ENCODE assay signal across 1 cellular context in the genomic region with DNA sequence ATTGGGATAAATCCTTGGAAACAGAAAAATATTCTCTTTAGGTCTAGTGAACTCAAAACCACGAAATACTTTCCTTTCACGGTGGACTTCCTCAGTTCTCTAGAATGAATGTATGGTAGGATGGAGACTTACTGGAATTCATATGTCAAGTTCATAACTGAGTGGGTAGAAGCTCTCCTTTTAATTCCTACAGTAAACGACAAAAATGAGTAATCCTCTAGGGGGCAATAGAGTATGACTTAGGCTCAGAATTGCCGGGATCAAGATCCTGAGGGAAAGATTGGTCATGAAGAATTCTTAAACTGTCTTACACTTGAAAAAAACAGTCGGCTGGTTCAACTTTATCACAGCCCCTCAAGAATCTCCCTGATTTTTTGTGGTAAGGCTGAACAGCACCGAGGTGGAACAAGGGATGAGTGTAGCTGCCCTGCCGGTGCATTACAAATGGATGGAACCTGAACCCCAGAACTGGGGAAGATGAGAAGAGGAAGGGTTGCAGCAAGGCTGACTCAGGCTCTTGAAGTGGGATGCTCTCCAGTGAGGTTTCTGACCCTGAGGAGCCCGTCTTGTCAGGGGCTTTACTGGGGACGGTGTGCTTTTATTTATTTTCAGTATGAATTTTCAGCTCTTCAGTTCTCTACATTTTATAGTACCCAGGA.
TF ChIP-seq lines count a peak whose summit lies in the region.

No MANE protein-coding gene starts in this region.

TF ChIP-seq in WTC11, 78 proteins besides CTCF, POLR2A, EP300 and RAD21 (continued from another document):
- TF ChIP-seq PRRX2 (CRISPR knock-in tag; IDR thresholded peaks at IDR 0.05) (no peak), ELF4 (CRISPR knock-in tag; IDR thresholded peaks at IDR 0.05; ENCODE audit: low read depth) (no peak)
- TF ChIP-seq, protein P1, sequence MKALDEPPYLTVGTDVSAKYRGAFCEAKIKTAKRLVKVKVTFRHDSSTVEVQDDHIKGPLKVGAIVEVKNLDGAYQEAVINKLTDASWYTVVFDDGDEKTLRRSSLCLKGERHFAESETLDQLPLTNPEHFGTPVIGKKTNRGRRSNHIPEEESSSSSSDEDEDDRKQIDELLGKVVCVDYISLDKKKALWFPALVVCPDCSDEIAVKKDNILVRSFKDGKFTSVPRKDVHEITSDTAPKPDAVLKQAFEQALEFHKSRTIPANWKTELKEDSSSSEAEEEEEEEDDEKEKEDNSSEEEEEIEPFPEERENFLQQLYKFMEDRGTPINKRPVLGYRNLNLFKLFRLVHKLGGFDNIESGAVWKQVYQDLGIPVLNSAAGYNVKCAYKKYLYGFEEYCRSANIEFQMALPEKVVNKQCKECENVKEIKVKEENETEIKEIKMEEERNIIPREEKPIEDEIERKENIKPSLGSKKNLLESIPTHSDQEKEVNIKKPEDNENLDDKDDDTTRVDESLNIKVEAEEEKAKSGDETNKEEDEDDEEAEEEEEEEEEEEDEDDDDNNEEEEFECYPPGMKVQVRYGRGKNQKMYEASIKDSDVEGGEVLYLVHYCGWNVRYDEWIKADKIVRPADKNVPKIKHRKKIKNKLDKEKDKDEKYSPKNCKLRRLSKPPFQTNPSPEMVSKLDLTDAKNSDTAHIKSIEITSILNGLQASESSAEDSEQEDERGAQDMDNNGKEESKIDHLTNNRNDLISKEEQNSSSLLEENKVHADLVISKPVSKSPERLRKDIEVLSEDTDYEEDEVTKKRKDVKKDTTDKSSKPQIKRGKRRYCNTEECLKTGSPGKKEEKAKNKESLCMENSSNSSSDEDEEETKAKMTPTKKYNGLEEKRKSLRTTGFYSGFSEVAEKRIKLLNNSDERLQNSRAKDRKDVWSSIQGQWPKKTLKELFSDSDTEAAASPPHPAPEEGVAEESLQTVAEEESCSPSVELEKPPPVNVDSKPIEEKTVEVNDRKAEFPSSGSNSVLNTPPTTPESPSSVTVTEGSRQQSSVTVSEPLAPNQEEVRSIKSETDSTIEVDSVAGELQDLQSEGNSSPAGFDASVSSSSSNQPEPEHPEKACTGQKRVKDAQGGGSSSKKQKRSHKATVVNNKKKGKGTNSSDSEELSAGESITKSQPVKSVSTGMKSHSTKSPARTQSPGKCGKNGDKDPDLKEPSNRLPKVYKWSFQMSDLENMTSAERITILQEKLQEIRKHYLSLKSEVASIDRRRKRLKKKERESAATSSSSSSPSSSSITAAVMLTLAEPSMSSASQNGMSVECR (CRISPR knock-in tag; IDR thresholded peaks at IDR 0.05; ENCODE audit: borderline replicate concordance): no peak
